Comparison of ENCODE assay signal across 1 cellular context in genomic region chr20:47354710-47355488, GRCh38.
TF ChIP-seq lines count a peak whose summit lies in the region.

No MANE protein-coding gene starts in this region.

TF ChIP-seq in HepG2, 621 proteins besides CTCF, POLR2A, EP300 and RAD21 (continued from another document and continues in another):
- no peak for TF ChIP-seq ZBTB10 (CRISPR knock-in tag; IDR thresholded peaks at IDR 0.05; ENCODE audit: borderline replicate concordance)
- no peak for TF ChIP-seq BCLAF1 (IDR thresholded peaks at IDR 0.05)
- TF ChIP-seq TEAD2 (CRISPR knock-in tag; IDR thresholded peaks at IDR 0.05) = no peak
- TF ChIP-seq ZNF230 (CRISPR knock-in tag; IDR thresholded peaks at IDR 0.05) = peak; percentile 77; the same call in 1 of the 2 replicates
- TF ChIP-seq ZNF17 (CRISPR knock-in tag; IDR thresholded peaks at IDR 0.05) = no peak
- TF ChIP-seq ZNF468 (CRISPR knock-in tag; IDR thresholded peaks at IDR 0.05) = no peak
- no peak for TF ChIP-seq ZBTB39 (CRISPR knock-in tag; IDR thresholded peaks at IDR 0.05)
- no peak for TF ChIP-seq NFE2L1 (CRISPR knock-in tag; IDR thresholded peaks at IDR 0.05; ENCODE audit: borderline replicate concordance)
- TF ChIP-seq KLF11 (CRISPR knock-in tag; IDR thresholded peaks at IDR 0.05) = no peak
- no peak for TF ChIP-seq DR1 (CRISPR knock-in tag; IDR thresholded peaks at IDR 0.05)
- 0 out of 2 replicates have a peak, but pooled peaks have one; percentile 57 for TF ChIP-seq ZSCAN22 (CRISPR knock-in tag; IDR thresholded peaks at IDR 0.05)
- TF ChIP-seq SNRNP70 (IDR thresholded peaks at IDR 0.05; ENCODE audit: low read depth, low read length) = no peak
- TF ChIP-seq CSRNP1 (CRISPR knock-in tag; IDR thresholded peaks at IDR 0.05) = no peak
- TF ChIP-seq HOXA7 (CRISPR knock-in tag; IDR thresholded peaks at IDR 0.05) = no peak
- peak; percentile 88 for TF ChIP-seq SAP130 (CRISPR knock-in tag; IDR thresholded peaks at IDR 0.05; ENCODE audit: low read depth)
- TF ChIP-seq NFYC (CRISPR knock-in tag; IDR thresholded peaks at IDR 0.05) = no peak
- TF ChIP-seq SETDB1 (CRISPR knock-in tag; IDR thresholded peaks at IDR 0.05; ENCODE audit: borderline replicate concordance) = no peak
- TF ChIP-seq ZNF501 (CRISPR knock-in tag; IDR thresholded peaks at IDR 0.05) = no peak
- no peak for TF ChIP-seq ZNF83 (CRISPR knock-in tag; IDR thresholded peaks at IDR 0.05; ENCODE audit: borderline replicate concordance)
- TF ChIP-seq ZNF713 (CRISPR knock-in tag; IDR thresholded peaks at IDR 0.05) = no peak
- no peak for TF ChIP-seq PHF20 (CRISPR knock-in tag; IDR thresholded peaks at IDR 0.05)
- no peak for TF ChIP-seq RAD51 (IDR thresholded peaks at IDR 0.05; ENCODE audit: borderline replicate concordance)
- no peak for TF ChIP-seq ZFP62 (CRISPR knock-in tag; IDR thresholded peaks at IDR 0.05)
- TF ChIP-seq SNAI1 (CRISPR knock-in tag; IDR thresholded peaks at IDR 0.05; ENCODE audit: borderline replicate concordance) = no peak
- TF ChIP-seq ETS1 (CRISPR knock-in tag; IDR thresholded peaks at IDR 0.05) = no peak
- TF ChIP-seq, protein P1, sequence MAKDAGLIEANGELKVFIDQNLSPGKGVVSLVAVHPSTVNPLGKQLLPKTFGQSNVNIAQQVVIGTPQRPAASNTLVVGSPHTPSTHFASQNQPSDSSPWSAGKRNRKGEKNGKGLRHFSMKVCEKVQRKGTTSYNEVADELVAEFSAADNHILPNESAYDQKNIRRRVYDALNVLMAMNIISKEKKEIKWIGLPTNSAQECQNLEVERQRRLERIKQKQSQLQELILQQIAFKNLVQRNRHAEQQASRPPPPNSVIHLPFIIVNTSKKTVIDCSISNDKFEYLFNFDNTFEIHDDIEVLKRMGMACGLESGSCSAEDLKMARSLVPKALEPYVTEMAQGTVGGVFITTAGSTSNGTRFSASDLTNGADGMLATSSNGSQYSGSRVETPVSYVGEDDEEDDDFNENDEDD (CRISPR knock-in tag; IDR thresholded peaks at IDR 0.05; ENCODE audit: borderline replicate concordance) = no peak
- TF ChIP-seq, protein P2, sequence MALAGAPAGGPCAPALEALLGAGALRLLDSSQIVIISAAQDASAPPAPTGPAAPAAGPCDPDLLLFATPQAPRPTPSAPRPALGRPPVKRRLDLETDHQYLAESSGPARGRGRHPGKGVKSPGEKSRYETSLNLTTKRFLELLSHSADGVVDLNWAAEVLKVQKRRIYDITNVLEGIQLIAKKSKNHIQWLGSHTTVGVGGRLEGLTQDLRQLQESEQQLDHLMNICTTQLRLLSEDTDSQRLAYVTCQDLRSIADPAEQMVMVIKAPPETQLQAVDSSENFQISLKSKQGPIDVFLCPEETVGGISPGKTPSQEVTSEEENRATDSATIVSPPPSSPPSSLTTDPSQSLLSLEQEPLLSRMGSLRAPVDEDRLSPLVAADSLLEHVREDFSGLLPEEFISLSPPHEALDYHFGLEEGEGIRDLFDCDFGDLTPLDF (CRISPR knock-in tag; IDR thresholded peaks at IDR 0.05) = no peak
- peak; percentile 61; the same call in 1 of the 2 replicates for TF ChIP-seq DRAP1 (CRISPR knock-in tag; IDR thresholded peaks at IDR 0.05)
- no peak for TF ChIP-seq ZNF20 (CRISPR knock-in tag; IDR thresholded peaks at IDR 0.05)
- no peak for TF ChIP-seq ZNF790 (CRISPR knock-in tag; IDR thresholded peaks at IDR 0.05; ENCODE audit: borderline replicate concordance)
- TF ChIP-seq ZNF850 (CRISPR knock-in tag; conservative IDR thresholded peaks at IDR 0.05) = no peak
- TF ChIP-seq ZNF512 (CRISPR knock-in tag; IDR thresholded peaks at IDR 0.05) = no peak
- no peak for TF ChIP-seq ZNF256 (CRISPR knock-in tag; conservative IDR thresholded peaks at IDR 0.05)
- 0 out of 2 replicates have a peak, but pooled peaks have one; percentile 58 for TF ChIP-seq ZNF34 (CRISPR knock-in tag; IDR thresholded peaks at IDR 0.05; ENCODE audit: borderline replicate concordance)
- no peak for TF ChIP-seq TSC22D2 (CRISPR knock-in tag; IDR thresholded peaks at IDR 0.05; ENCODE audit: borderline replicate concordance)
- no peak for TF ChIP-seq ZNF776 (CRISPR knock-in tag; IDR thresholded peaks at IDR 0.05)
- no peak for TF ChIP-seq ZMAT3 (CRISPR knock-in tag; conservative IDR thresholded peaks at IDR 0.05)
- no peak for TF ChIP-seq ZBTB37 (CRISPR knock-in tag; IDR thresholded peaks at IDR 0.05)
- no peak for TF ChIP-seq CENPX (CRISPR knock-in tag; IDR thresholded peaks at IDR 0.05)
- no peak for TF ChIP-seq TCF7L2 (IDR thresholded peaks at IDR 0.05; ENCODE audit: low read depth, low read length)
- TF ChIP-seq, protein P3, sequence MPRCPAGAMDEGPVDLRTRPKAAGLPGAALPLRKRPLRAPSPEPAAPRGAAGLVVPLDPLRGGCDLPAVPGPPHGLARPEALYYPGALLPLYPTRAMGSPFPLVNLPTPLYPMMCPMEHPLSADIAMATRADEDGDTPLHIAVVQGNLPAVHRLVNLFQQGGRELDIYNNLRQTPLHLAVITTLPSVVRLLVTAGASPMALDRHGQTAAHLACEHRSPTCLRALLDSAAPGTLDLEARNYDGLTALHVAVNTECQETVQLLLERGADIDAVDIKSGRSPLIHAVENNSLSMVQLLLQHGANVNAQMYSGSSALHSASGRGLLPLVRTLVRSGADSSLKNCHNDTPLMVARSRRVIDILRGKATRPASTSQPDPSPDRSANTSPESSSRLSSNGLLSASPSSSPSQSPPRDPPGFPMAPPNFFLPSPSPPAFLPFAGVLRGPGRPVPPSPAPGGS (CRISPR knock-in tag; IDR thresholded peaks at IDR 0.05) = no peak
- no peak for TF ChIP-seq ZNF550 (CRISPR knock-in tag; IDR thresholded peaks at IDR 0.05; ENCODE audit: borderline replicate concordance)
- TF ChIP-seq ZNF441 (CRISPR knock-in tag; IDR thresholded peaks at IDR 0.05; ENCODE audit: borderline replicate concordance) = no peak
- no peak for TF ChIP-seq SP2 (CRISPR knock-in tag; IDR thresholded peaks at IDR 0.05)
- TF ChIP-seq ZNF879 (CRISPR knock-in tag; IDR thresholded peaks at IDR 0.05) = no peak
- 0 out of 2 replicates have a peak, but pooled peaks have one; percentile 12 for TF ChIP-seq SIX4 (CRISPR knock-in tag; IDR thresholded peaks at IDR 0.05)
